In genomic region chr19:44718441-44719261, GRCh38 we compare ENCODE assay signal across 1 cellular context.
TF ChIP-seq lines count a peak whose summit lies in the region.

No MANE protein-coding gene starts in this region.

TF ChIP-seq in H1, 55 proteins besides CTCF, POLR2A, EP300 and RAD21:
- TF ChIP-seq CHD2 (IDR thresholded peaks at IDR 0.05; ENCODE audit: low read length) (no peak), E2F6 (IDR thresholded peaks at IDR 0.05) (no peak), SP4 (IDR thresholded peaks at IDR 0.05; ENCODE audit: low read length) (no peak), KDM1A (IDR thresholded peaks at IDR 0.05; ENCODE audit: borderline replicate concordance, low read length) (peak; percentile 93; the same call in 1 of the 2 replicates), SAP30 (IDR thresholded peaks at IDR 0.05; ENCODE audit: insufficient read depth, insufficient replicate concordance, low read length) (no peak), SP1 (IDR thresholded peaks at IDR 0.05; ENCODE audit: low read depth, low read length) (peak; percentile 78; the same call in 1 of the 2 replicates), ASH2L (IDR thresholded peaks at IDR 0.05; ENCODE audit: low read length) (peak; percentile 53), MAX (IDR thresholded peaks at IDR 0.05) (no peak), TAF1 (IDR thresholded peaks at IDR 0.05; ENCODE audit: low read depth, low read length) (0 out of 2 replicates have a peak, but pooled peaks have one; percentile 39), TBP (IDR thresholded peaks at IDR 0.05; ENCODE audit: low read depth, low read length) (peak; percentile 34; the same call in 1 of the 2 replicates), PHF8 (conservative IDR thresholded peaks at IDR 0.05; ENCODE audit: low read depth, low read length) (no peak), CHD7 (IDR thresholded peaks at IDR 0.05; ENCODE audit: insufficient replicate concordance, low read length) (no peak), RBBP5 (IDR thresholded peaks at IDR 0.05; ENCODE audit: borderline replicate concordance, low read depth, low read length) (peak; percentile 65; the same call in 1 of the 2 replicates), TEAD4 (IDR thresholded peaks at IDR 0.05; ENCODE audit: low read depth, low read length) (peak; percentile 83)
